8 cellular contexts compared by ENCODE assay signal in the genomic region with DNA sequence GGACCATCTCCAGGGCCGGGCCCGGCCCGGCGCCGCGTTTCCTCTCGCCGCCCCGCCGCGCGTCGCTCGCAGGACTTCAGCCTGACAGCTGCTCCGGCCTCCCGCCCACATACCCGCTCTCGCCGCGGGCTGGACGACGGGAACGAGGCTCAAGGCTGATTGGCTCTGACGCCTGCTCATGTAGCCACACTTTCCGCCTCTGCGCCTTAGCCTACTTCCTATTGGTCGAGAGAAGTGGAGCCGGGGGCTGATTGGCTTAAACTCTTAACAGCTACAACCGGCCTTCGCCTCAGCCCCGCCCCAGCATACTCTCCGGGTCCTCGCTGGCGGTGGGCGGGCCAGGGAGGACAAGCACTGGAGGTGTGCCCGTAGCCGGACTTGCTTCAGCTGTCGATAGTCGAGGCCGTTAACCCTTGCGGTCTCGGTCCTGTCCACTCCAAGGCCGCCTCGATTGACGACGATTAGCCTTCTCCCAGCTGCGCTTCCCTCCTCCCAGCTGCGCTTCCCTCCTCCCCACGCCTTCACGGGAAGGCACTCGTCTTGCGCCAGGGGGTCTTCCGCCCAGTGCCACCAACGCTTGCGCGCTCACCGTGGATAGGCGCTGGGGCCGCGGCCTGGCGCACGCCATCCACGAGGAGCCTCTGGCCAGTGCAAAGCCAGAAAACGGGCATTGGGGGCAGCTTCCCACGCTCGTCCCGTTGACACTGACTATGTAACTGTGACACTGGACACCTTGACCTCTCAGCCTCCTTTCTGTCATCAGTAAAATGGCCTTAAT. TPM values are rescaled to one million over a fixed set of nuclear protein-coding genes. Genes with fewer than 3 reads are reported as not detected.
A peak's percentile ranks its signal among the peaks of the same experiment; 100 is the strongest.
DNase-seq lines count a peak whose midpoint lies in the region; ATAC-seq and TF ChIP-seq lines count a peak whose summit lies in the region.

A gene (minus strand): TSS at position 86 of the 778 bp plus-strand sequence. CDS start 79 bp downstream, at position 7.

- no peaks in the 10 kb centered on the region for H3K36me3 ChIP-seq in prostate gland
- no peaks in the 10 kb centered on the region for H3K36me3 ChIP-seq in urinary bladder (ENCODE audit: insufficient read depth)

- H3K27me3 ChIP-seq in prostate gland (replicated peaks; ENCODE audit: insufficient read depth) = no peaks in the 10 kb centered on the region

- peak within 1 kb of the TSS; percentile 60 to 77 for H3K4me3 ChIP-seq in prostate gland
- peak within 1 kb of the TSS; percentile 71 for H3K4me3 ChIP-seq in urinary bladder (ENCODE audit: low read depth, low read length)

- TF ChIP-seq CTCF in prostate gland (IDR thresholded peaks at IDR 0.05) = no peak

- peaks cover 6% of the 10 kb centered on the region for H3K4me1 ChIP-seq in prostate gland (replicated peaks)
- H3K4me1 ChIP-seq in urinary bladder (ENCODE audit: insufficient read depth) = peaks cover 3% of the 10 kb centered on the region

- no peaks in the 10 kb centered on the region for H3K27me3 Mint-ChIP-seq in T-helper 17 cell

- peaks cover 5% of the 10 kb centered on the region for H3K36me3 Mint-ChIP-seq in T-helper 17 cell (ENCODE audit: low read depth)

- H3K4me1 Mint-ChIP-seq in T-helper 17 cell = peaks cover 37% of the 10 kb centered on the region

- ATAC-seq in HG02885 (IDR thresholded peaks at IDR 0.05; ENCODE audit: poor library complexity, unreplicated experiment) = peak; percentile 92
- peak; percentile 84 for ATAC-seq in T-helper 17 cell
- ATAC-seq in left ventricle myocardium superior = peak; percentile 93

- peak within 1 kb of the TSS; percentile 95 for H3K27ac Mint-ChIP-seq in T-helper 17 cell

- WGBS in prostate gland = under 1% methylated on average over 66 of the region's 67 CpGs
- under 1% methylated on average over 67 of the region's 67 CpGs for WGBS in urinary bladder

- peak within 1 kb of the TSS; percentile 97 for H3K4me3 Mint-ChIP-seq in T-helper 17 cell

- H3K27ac ChIP-seq in angular gyrus (ENCODE audit: low read depth, low read length) (peak within 1 kb of the TSS; percentile 97), prostate gland (peak within 1 kb of the TSS; percentile 85 to 92), urinary bladder (ENCODE audit: low read depth) (peak within 1 kb of the TSS; percentile 38)

- H3K9me3 ChIP-seq in T-helper 17 cell (ENCODE audit: control insufficient read depth, low read length, poor library complexity, severe bottlenecking) (no peaks in the 10 kb centered on the region), prostate gland (no peaks in the 10 kb centered on the region)

- TF ChIP-seq POLR2A in GM15510 (IDR thresholded peaks at IDR 0.05; ENCODE audit: borderline replicate concordance, extremely low read depth, insufficient read length) (peak; percentile 68), prostate gland (IDR thresholded peaks at IDR 0.05) (peak; percentile 31)

- DNase-seq in NCI-H1694 treated with DMSO at 0.1 percent for 48 hours (lab: John Stamatoyannopoulos, UW) (peak; percentile 98), T-helper 17 cell (peak; percentile 83 to 91 (median 85)), left ventricle myocardium superior (peak; percentile 97), prostate gland (ENCODE audit: low spot score) (peak; percentile 100)

- intact Hi-C loops in left ventricle myocardium superior (cut with micrococcal nuclease) (no loop called here), prostate gland (cut with DNase I) (loop anchor here (5.0 kb wide), 1 partner anchor 154 kb away; a partner anchor contains a TSS)

RNA-seq across cellular contexts. Expression of the gene that starts here (rescaled TPM):
- 1 to 10 TPM; 4.7 to 5.9 TPM for total RNA-seq in T-helper 17 cell
- total RNA-seq in left ventricle myocardium superior = 97.7 TPM
- total RNA-seq in prostate gland = 10 to 100 TPM; 21.4 to 26.3 TPM
- 13.0 TPM for total RNA-seq in urinary bladder
- polyA plus RNA-seq in urinary bladder = 35.2 TPM

Comparison
In these comparisons a context has a peak if more than half of its experiments do, and no peak if none do; other contexts are left out.
1. Peak in every context shown above with its lines: DNase-seq, ATAC-seq, H3K4me3 ChIP-seq and H3K27ac ChIP-seq.
2. H3K27ac ChIP-seq: peak in every context shown above with its lines; median percentile 97 in angular gyrus; 88 in prostate gland; 38 in urinary bladder.